ENCODE assay signal across 24 cellular contexts in the genomic region with DNA sequence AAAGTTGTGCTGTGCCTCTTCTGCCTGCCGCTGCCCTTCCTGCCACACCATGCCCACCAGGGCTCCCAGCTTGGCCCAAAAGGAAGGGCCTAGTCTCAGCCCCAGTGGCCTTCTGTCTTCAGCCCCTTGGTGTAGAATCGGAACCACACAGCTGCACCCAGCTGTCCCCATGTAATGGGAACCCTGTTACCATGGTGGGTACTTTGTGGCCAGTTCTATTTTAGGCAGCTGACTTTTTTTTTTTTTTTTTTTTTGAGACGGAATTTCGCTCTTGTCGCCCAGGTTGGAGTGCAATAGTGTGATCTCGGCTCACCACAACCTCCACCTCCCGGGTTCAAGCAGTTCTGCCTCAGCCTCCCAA.
A peak's percentile ranks its signal among the peaks of the same experiment; 100 is the strongest.
DNase-seq lines count a peak whose midpoint lies in the region; ATAC-seq and TF ChIP-seq lines count a peak whose summit lies in the region.
"Had no signal": no experiment of that assay in that cellular context is flagged by ENCODE, and none has a peak within 500 bp of the region (broad histone marks: within the 10 kb centered on the region; RNA-seq: fewer than 3 reads in every experiment).

No MANE protein-coding gene starts in this region.

- peaks cover 41% of the 10 kb centered on the region for H3K4me1 Mint-ChIP-seq in activated naive CD4-positive, alpha-beta T cell treated with anti-CD3 and anti-CD28 coated beads, Interleukin-2, amount 50 U/mL, for 24 hours
- peaks cover 42% of the 10 kb centered on the region for H3K4me1 Mint-ChIP-seq in activated naive CD4-positive, alpha-beta T cell treated with anti-CD3 and anti-CD28 coated beads for 36 hours (ENCODE audit: low read depth)

- H3K9me3 Mint-ChIP-seq in activated naive CD4-positive, alpha-beta T cell treated with anti-CD3 and anti-CD28 coated beads, Interleukin-2, amount 50 U/mL, for 24 hours: no peaks in the 10 kb centered on the region
- H3K9me3 Mint-ChIP-seq in activated naive CD4-positive, alpha-beta T cell treated with anti-CD3 and anti-CD28 coated beads for 36 hours: no peaks in the 10 kb centered on the region
- H3K9me3 Mint-ChIP-seq: activated CD4-positive, alpha-beta memory T cell treated with anti-CD3 and anti-CD28 coated beads, Interleukin-2, amount 10 ng/mL, durations not matched to agents 7 days and 5 days; activated naive CD4-positive, alpha-beta T cell treated with anti-CD3 and anti-CD28 coated beads, Interleukin-2, amount 10 ng/mL, durations not matched to agents 7 days and 5 days; activated T-cell treated with anti-CD3 and anti-CD28 coated beads, Interleukin-2, amount 50 U/mL, for 24 hours; neural progenitor cell; T-helper 2 cell treated with Interferon-gamma antibody and Interleukin-4, amounts not matched to agents 5 μg/mL and 100 μg/mL, for 36 hours; WTC11 had no signal

- ATAC-seq in HG03442 (IDR thresholded peaks at IDR 0.05; ENCODE audit: unreplicated experiment): no peak
- ATAC-seq: A549, WTC11 had no signal

- H3K36me3 ChIP-seq in SJCRH30: no peaks in the 10 kb centered on the region
- H3K36me3 ChIP-seq in mucosa of stomach (ENCODE audit: control insufficient read depth, insufficient read depth, low read length): no peaks in the 10 kb centered on the region
- H3K36me3 ChIP-seq in transverse colon: no peaks in the 10 kb centered on the region
- no peaks in the 10 kb centered on the region for H3K36me3 ChIP-seq in ascending aorta
- H3K36me3 ChIP-seq: BE2C, neural progenitor cell had no signal

- TF ChIP-seq EP300 in transverse colon (IDR thresholded peaks at IDR 0.05; ENCODE audit: low read depth): no peak

- TF ChIP-seq CTCF in transverse colon (IDR thresholded peaks at IDR 0.05): no peak
- TF ChIP-seq CTCF in ascending aorta (IDR thresholded peaks at IDR 0.05): no peak

- peak overlapping the region; percentile 33 for H3K4me3 Mint-ChIP-seq in activated naive CD4-positive, alpha-beta T cell treated with anti-CD3 and anti-CD28 coated beads, Interleukin-2, amount 50 U/mL, for 24 hours
- H3K4me3 Mint-ChIP-seq in activated naive CD4-positive, alpha-beta T cell treated with anti-CD3 and anti-CD28 coated beads for 36 hours: no peak overlapping the region
- H3K4me3 Mint-ChIP-seq: activated CD4-positive, alpha-beta memory T cell treated with anti-CD3 and anti-CD28 coated beads, Interleukin-2, amount 10 ng/mL, durations not matched to agents 7 days and 5 days; activated naive CD4-positive, alpha-beta T cell treated with anti-CD3 and anti-CD28 coated beads, Interleukin-2, amount 10 ng/mL, durations not matched to agents 7 days and 5 days; activated T-cell treated with anti-CD3 and anti-CD28 coated beads, Interleukin-2, amount 50 U/mL, for 24 hours; neural progenitor cell; T-helper 2 cell treated with Interferon-gamma antibody and Interleukin-4, amounts not matched to agents 5 μg/mL and 100 μg/mL, for 36 hours; WTC11 had no signal

- no peak overlapping the region for H3K27ac Mint-ChIP-seq in activated naive CD4-positive, alpha-beta T cell treated with anti-CD3 and anti-CD28 coated beads, Interleukin-2, amount 50 U/mL, for 24 hours
- H3K27ac Mint-ChIP-seq in activated naive CD4-positive, alpha-beta T cell treated with anti-CD3 and anti-CD28 coated beads for 36 hours: no peak overlapping the region
- H3K27ac Mint-ChIP-seq: activated CD4-positive, alpha-beta memory T cell treated with anti-CD3 and anti-CD28 coated beads, Interleukin-2, amount 10 ng/mL, durations not matched to agents 7 days and 5 days; activated naive CD4-positive, alpha-beta T cell treated with anti-CD3 and anti-CD28 coated beads, Interleukin-2, amount 10 ng/mL, durations not matched to agents 7 days and 5 days; activated T-cell treated with anti-CD3 and anti-CD28 coated beads, Interleukin-2, amount 50 U/mL, for 24 hours; neural progenitor cell; T-helper 2 cell treated with Interferon-gamma antibody and Interleukin-4, amounts not matched to agents 5 μg/mL and 100 μg/mL, for 36 hours; WTC11 had no signal

- H3K9me3 ChIP-seq in SJCRH30 (replicated peaks) (no peaks in the 10 kb centered on the region), mucosa of stomach (ENCODE audit: control insufficient read depth, low read length) (no peaks in the 10 kb centered on the region), transverse colon (no peaks in the 10 kb centered on the region), ascending aorta (no peaks in the 10 kb centered on the region)
- H3K9me3 ChIP-seq: A549, BE2C had no signal

- peak overlapping the region; percentile 47 for H3K9ac ChIP-seq in mucosa of stomach (ENCODE audit: low read length)
- H3K9ac ChIP-seq: neural progenitor cell had no signal

- H3K4me3 ChIP-seq in SJCRH30 (no peak overlapping the region), mucosa of stomach (ENCODE audit: low read length) (no peak overlapping the region), transverse colon (no peak overlapping the region), ascending aorta (no peak overlapping the region)
- H3K4me3 ChIP-seq: A549, coronary artery, neural progenitor cell had no signal

- H3K27me3 ChIP-seq in SJCRH30: no peaks in the 10 kb centered on the region
- peaks cover 17% of the 10 kb centered on the region for H3K27me3 ChIP-seq in mucosa of stomach (ENCODE audit: control insufficient read depth, insufficient read depth, low read length)
- H3K27me3 ChIP-seq in transverse colon: no peaks in the 10 kb centered on the region
- no peaks in the 10 kb centered on the region for H3K27me3 ChIP-seq in ascending aorta
- H3K27me3 ChIP-seq: BE2C had no signal

- peak overlapping the region; percentile 94 for H3K27ac ChIP-seq in SJCRH30
- H3K27ac ChIP-seq in transverse colon: peak overlapping the region; percentile 65 to 80 (median 74)
- H3K27ac ChIP-seq in ascending aorta: no peak overlapping the region
- H3K27ac ChIP-seq: A549, coronary artery, neural progenitor cell had no signal

- in situ Hi-C loops in transverse colon (cut with MboI; ENCODE audit: low pct_ligation_motif_present in 1 of 4, low pct_unique_long_range_greater_than_20kb in 1 of 4, low sequenced_read_pairs in 3 of 4): loop anchor here in 2 of 4 donors (25.0 kb wide), 1 partner anchor 162 kb away; a partner anchor contains a TSS

- TF ChIP-seq POLR2A in transverse colon (IDR thresholded peaks at IDR 0.05): no peak

- intact Hi-C loops in activated naive CD4-positive, alpha-beta T cell treated with anti-CD3 and anti-CD28 coated beads for 36 hours (cut with micrococcal nuclease): no loop called here
- intact Hi-C loops in transverse colon (cut with DNase I; ENCODE audit: low total_unique reads): no loop called here
- intact Hi-C loops in ascending aorta (cut with DNase I): no loop called here

- H3K36me3 Mint-ChIP-seq in activated naive CD4-positive, alpha-beta T cell treated with anti-CD3 and anti-CD28 coated beads, Interleukin-2, amount 50 U/mL, for 24 hours: no peaks in the 10 kb centered on the region
- no peaks in the 10 kb centered on the region for H3K36me3 Mint-ChIP-seq in activated naive CD4-positive, alpha-beta T cell treated with anti-CD3 and anti-CD28 coated beads for 36 hours (ENCODE audit: low read depth)
- H3K36me3 Mint-ChIP-seq: activated naive CD4-positive, alpha-beta T cell treated with anti-CD3 and anti-CD28 coated beads, Interleukin-2, amount 10 ng/mL, durations not matched to agents 7 days and 5 days; neural progenitor cell; WTC11 had no signal

- CTCF ChIA-PET in activated naive CD4-positive, alpha-beta T cell treated with anti-CD3 and anti-CD28 coated beads for 36 hours (lab: Charles Lee): interaction anchor here (1.9 to 3.6 kb wide), 2 partner anchors 160 to 166 kb away, joined by 6 to 16 read pairs; no protein-coding TSS in a partner anchor

- H3K4me1 ChIP-seq in SJCRH30: peaks cover 53% of the 10 kb centered on the region
- peaks cover 53% of the 10 kb centered on the region for H3K4me1 ChIP-seq in mucosa of stomach (ENCODE audit: control insufficient read depth, insufficient read depth, low read length)
- H3K4me1 ChIP-seq in transverse colon: peaks cover 26 to 65% (median 53%) of the 10 kb centered on the region in 4 donors
- peaks cover 8% of the 10 kb centered on the region in 2 donors for H3K4me1 ChIP-seq in ascending aorta
- H3K4me1 ChIP-seq: A549 had no signal

- DNase-seq in activated naive CD4-positive, alpha-beta T cell treated with anti-CD3 and anti-CD28 coated beads for 36 hours: no peak
- DNase-seq in SJCRH30 (peak; percentile 55 to 67), transverse colon (no peak), ascending aorta (ENCODE audit: low spot score in 2 of 2) (no peak), NCI-H510A treated with DMSO at 0.1 percent for 48 hours (lab: John Stamatoyannopoulos, UW) (no peak)
- DNase-seq: activated CD4-positive, alpha-beta memory T cell treated with anti-CD3 and anti-CD28 coated beads, Interleukin-2, amount 10 ng/mL, durations not matched to agents 7 days and 5 days; activated naive CD4-positive, alpha-beta T cell treated with anti-CD3 and anti-CD28 coated beads, Interleukin-2, amount 10 ng/mL, durations not matched to agents 7 days and 5 days; activated T-cell treated with anti-CD3 and anti-CD28 coated beads, Interleukin-2, amount 50 U/mL, for 24 hours; BE2C; DMS 273 treated with DMSO at 0.1 percent for 48 hours; GDM1; head of caudate nucleus; KBM-7; NCI-H2029 treated with DMSO at 0.1 percent for 48 hours; NCI-H345; stimulated activated CD8-positive, alpha-beta memory T cell treated with anti-CD3 and anti-CD28 coated beads, Interleukin-4, amount 100 ng/mL, for 48 hours had no signal

- no peaks in the 10 kb centered on the region for H3K27me3 Mint-ChIP-seq in activated naive CD4-positive, alpha-beta T cell treated with anti-CD3 and anti-CD28 coated beads, Interleukin-2, amount 50 U/mL, for 24 hours
- H3K27me3 Mint-ChIP-seq in activated naive CD4-positive, alpha-beta T cell treated with anti-CD3 and anti-CD28 coated beads for 36 hours (ENCODE audit: low read depth): no peaks in the 10 kb centered on the region
- H3K27me3 Mint-ChIP-seq: activated CD4-positive, alpha-beta memory T cell treated with anti-CD3 and anti-CD28 coated beads, Interleukin-2, amount 10 ng/mL, durations not matched to agents 7 days and 5 days; activated T-cell treated with anti-CD3 and anti-CD28 coated beads, Interleukin-2, amount 50 U/mL, for 24 hours had no signal

- 68% methylated on average over 7 of the region's 7 CpGs; no CpG with 5 or more reads in 1 of the 2 donors for WGBS in transverse colon (ENCODE audit: low coverage in 1 of 2), 2 donors

Comparison
In these comparisons a context has a peak if more than half of its experiments do, and no peak if none do; other contexts are left out.
1. DNase-seq: peak in SJCRH30 (2 of 2); none in activated naive CD4-positive, alpha-beta T cell treated with anti-CD3 and anti-CD28 coated beads for 36 hours (single experiment), transverse colon (single experiment), ascending aorta (0 of 2) and NCI-H510A treated with DMSO at 0.1 percent for 48 hours (single experiment).
2. H3K27ac ChIP-seq: peak in SJCRH30 (single experiment) and transverse colon (4 of 4); none in ascending aorta (0 of 2).